In the genomic region with DNA sequence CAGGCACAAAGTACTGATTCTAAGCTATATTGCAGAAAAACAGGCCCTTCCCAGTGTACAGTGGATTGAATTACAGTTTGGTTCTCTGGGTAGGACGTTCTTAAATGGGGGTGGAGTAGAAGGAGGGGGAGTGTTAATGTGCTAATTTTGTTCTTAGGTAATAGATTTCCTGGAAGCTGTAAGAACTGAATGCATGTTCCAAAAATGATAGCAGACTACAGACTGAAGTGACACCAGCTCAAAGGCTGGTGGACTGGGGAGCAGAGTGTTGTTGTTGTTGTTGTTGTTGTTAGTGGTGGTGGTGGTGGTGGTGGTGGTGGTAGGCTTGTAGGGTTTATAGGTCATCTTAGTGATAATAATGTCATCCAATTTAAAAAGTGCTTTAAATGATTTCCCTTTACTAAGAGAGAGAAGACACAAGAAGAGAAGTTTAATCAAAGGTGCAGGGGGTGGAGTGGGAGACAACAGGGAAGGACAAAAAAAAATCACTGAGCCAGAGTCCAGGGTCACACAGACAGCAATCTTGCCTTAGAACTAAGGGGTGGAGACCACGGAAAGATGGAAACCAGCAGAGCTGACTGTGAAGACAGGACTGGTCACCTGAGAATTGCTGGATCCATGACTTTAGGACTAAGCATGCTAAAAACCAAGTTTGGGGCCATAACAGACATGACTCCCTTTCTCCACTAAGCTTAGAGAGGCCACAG, we compare ENCODE assay signal across 1 cellular context.
TF ChIP-seq lines count a peak whose summit lies in the region.

No MANE protein-coding gene starts in this region.

TF ChIP-seq in K562, 482 proteins besides CTCF, POLR2A, EP300 and RAD21 (continued from another document):
- TF ChIP-seq ZNF407 (IDR thresholded peaks at IDR 0.05; ENCODE audit: low read depth) (no peak), RB1 (IDR thresholded peaks at IDR 0.05; ENCODE audit: low read depth) (no peak), GTF2E2 (tag; IDR thresholded peaks at IDR 0.05) (no peak), THRA (IDR thresholded peaks at IDR 0.05) (no peak), RBM14 (IDR thresholded peaks at IDR 0.05; ENCODE audit: borderline replicate concordance, insufficient read depth, low read depth, low read length) (no peak), KLF1 (tag; IDR thresholded peaks at IDR 0.05) (no peak), DPF2 (IDR thresholded peaks at IDR 0.05) (peak; percentile 63), CBFA2T3 (IDR thresholded peaks at IDR 0.05) (peak; percentile 49; the same call in 1 of the 2 replicates)
- TF ChIP-seq, protein P1, sequence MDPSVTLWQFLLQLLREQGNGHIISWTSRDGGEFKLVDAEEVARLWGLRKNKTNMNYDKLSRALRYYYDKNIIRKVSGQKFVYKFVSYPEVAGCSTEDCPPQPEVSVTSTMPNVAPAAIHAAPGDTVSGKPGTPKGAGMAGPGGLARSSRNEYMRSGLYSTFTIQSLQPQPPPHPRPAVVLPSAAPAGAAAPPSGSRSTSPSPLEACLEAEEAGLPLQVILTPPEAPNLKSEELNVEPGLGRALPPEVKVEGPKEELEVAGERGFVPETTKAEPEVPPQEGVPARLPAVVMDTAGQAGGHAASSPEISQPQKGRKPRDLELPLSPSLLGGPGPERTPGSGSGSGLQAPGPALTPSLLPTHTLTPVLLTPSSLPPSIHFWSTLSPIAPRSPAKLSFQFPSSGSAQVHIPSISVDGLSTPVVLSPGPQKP (CRISPR knock-in tag; IDR thresholded peaks at IDR 0.05), result no peak
